ENCODE assay signal across 9 cellular contexts in the genomic region with DNA sequence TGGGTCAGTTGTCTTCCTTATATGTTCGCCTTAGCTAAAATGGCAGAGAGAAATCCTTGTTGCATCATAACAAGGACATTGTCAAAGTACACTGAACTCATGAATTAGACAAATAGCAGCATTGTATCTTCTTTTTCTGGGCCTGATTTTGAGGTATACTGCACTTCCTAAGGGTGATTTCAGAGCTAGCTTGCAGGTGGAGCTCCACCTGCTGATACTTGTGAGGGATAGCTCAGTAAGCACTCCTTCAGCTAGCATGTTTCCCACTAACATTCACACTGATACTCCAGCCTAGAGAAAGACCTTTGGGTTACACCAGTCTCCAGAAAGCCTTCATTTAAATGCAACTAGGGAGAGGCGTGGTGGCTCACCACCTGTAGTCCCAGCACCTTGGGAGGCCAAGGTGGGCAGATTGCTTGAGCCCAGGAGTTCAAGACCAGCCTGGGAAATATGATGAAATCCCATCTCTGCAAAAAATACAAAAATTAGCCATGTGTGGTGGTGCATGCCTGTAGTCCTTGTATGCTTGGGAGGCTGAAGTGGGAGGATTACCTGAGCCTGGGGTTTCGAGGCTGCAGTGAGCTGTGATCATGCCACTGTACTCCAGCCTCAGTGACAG. TPM values are rescaled to one million over a fixed set of nuclear protein-coding genes. Genes with fewer than 3 reads are reported as not detected.
DNase-seq lines count a peak whose midpoint lies in the region; ATAC-seq and TF ChIP-seq lines count a peak whose summit lies in the region.
"Had no signal": no experiment of that assay in that cellular context is flagged by ENCODE, and none has a peak within 500 bp of the region (broad histone marks: within the 10 kb centered on the region; RNA-seq: fewer than 3 reads in every experiment).

No MANE protein-coding gene starts in this region.

- H3K27me3 ChIP-seq in breast epithelium (no peaks in the 10 kb centered on the region), colonic mucosa (no peaks in the 10 kb centered on the region)

- POLR2A ChIA-PET in MCF 10A (lab: Yijun Ruan, JAX): interaction anchor here (0.7 to 1.5 kb wide), 8 partner anchors 20 to 170 kb away, joined by 3 to 7 read pairs (median 4); no protein-coding TSS in a partner anchor

- no peaks in the 10 kb centered on the region for H3K36me3 Mint-ChIP-seq in MCF 10A (ENCODE audit: insufficient read depth, unreplicated experiment)
- H3K36me3 Mint-ChIP-seq in CD14-positive monocyte: no peaks in the 10 kb centered on the region

- peak; percentile 62 for ATAC-seq in stimulated activated naive CD8-positive, alpha-beta T cell treated with anti-CD3 and anti-CD28 coated beads, Interleukin-15, amount 100 ng/mL, for 72 hours
- no peak for ATAC-seq in GM19328 (IDR thresholded peaks at IDR 0.05; ENCODE audit: unreplicated experiment)

- H3K9me3 ChIP-seq in breast epithelium (no peaks in the 10 kb centered on the region), colonic mucosa (no peaks in the 10 kb centered on the region)

- H3K27me3 Mint-ChIP-seq in MCF 10A (ENCODE audit: insufficient read depth, unreplicated experiment): peaks cover 23% of the 10 kb centered on the region
- no peaks in the 10 kb centered on the region for H3K27me3 Mint-ChIP-seq in stimulated activated naive CD8-positive, alpha-beta T cell treated with anti-CD3 and anti-CD28 coated beads, Interleukin-15, amount 100 ng/mL, for 72 hours
- H3K27me3 Mint-ChIP-seq in CD14-positive monocyte (ENCODE audit: low read depth in 3 of 3): peaks cover 0 to 3% (median 0%) of the 10 kb centered on the region in 3 donors

- TF ChIP-seq POLR2A in breast epithelium (IDR thresholded peaks at IDR 0.05): no peak

- H3K27ac Mint-ChIP-seq in MCF 10A (ENCODE audit: low read depth, unreplicated experiment): no peak overlapping the region
- H3K27ac Mint-ChIP-seq in stimulated activated naive CD8-positive, alpha-beta T cell treated with anti-CD3 and anti-CD28 coated beads, Interleukin-15, amount 100 ng/mL, for 72 hours: no peak overlapping the region
- no peak overlapping the region for H3K27ac Mint-ChIP-seq in CD14-positive monocyte

- H3K4me1 Mint-ChIP-seq in MCF 10A (ENCODE audit: insufficient read depth, unreplicated experiment) (no peaks in the 10 kb centered on the region), CD14-positive monocyte (no peaks in the 10 kb centered on the region)
- peaks cover 21% of the 10 kb centered on the region for H3K4me1 Mint-ChIP-seq in stimulated activated naive CD8-positive, alpha-beta T cell treated with anti-CD3 and anti-CD28 coated beads, Interleukin-15, amount 100 ng/mL, for 72 hours

- H3K4me3 Mint-ChIP-seq in MCF 10A (ENCODE audit: unreplicated experiment) (no peak overlapping the region), CD14-positive monocyte (no peak overlapping the region)
- no peak overlapping the region for H3K4me3 Mint-ChIP-seq in stimulated activated naive CD8-positive, alpha-beta T cell treated with anti-CD3 and anti-CD28 coated beads, Interleukin-15, amount 100 ng/mL, for 72 hours

- TF ChIP-seq CTCF in MCF 10A (IDR thresholded peaks at IDR 0.05; ENCODE audit: unreplicated experiment): peak; percentile 41
- no peak for TF ChIP-seq CTCF in breast epithelium (IDR thresholded peaks at IDR 0.05)
- peak; percentile 19 for TF ChIP-seq CTCF in colonic mucosa (IDR thresholded peaks at IDR 0.05)
- TF ChIP-seq CTCF in CD14-positive monocyte (IDR thresholded peaks at IDR 0.05): no peak

- H3K36me3 ChIP-seq in breast epithelium (no peaks in the 10 kb centered on the region), colonic mucosa (no peaks in the 10 kb centered on the region)

- CTCF ChIA-PET in MCF 10A (lab: Yijun Ruan, JAX): interaction anchor here (0.7 to 6.1 kb wide), 27 partner anchors 9 to 191 kb away, joined by 3 to 72 read pairs (median 5); no protein-coding TSS in a partner anchor

- H3K27ac ChIP-seq in breast epithelium (no peak overlapping the region), colonic mucosa (no peak overlapping the region)
- H3K27ac ChIP-seq: GM23248 had no signal

- H3K4me1 ChIP-seq in breast epithelium (no peaks in the 10 kb centered on the region), colonic mucosa (no peaks in the 10 kb centered on the region)

- no TSS peak for BruUV-seq in MCF 10A (replicated peaks; lab: Mats Ljungman, UMichigan)

- H3K4me3 ChIP-seq in breast epithelium (no peak overlapping the region), colonic mucosa (no peak overlapping the region)
- H3K4me3 ChIP-seq: GM23248 had no signal

- peak; percentile 14 for DNase-seq in MCF 10A (ENCODE audit: unreplicated experiment)
- DNase-seq in breast epithelium (ENCODE audit: low spot score in 2 of 2): no peak
- peak; percentile 8 for DNase-seq in NCI-H2196 treated with DMSO at 0.1 percent for 48 hours (lab: John Stamatoyannopoulos, UW; ENCODE audit: unreplicated experiment)
- no peak for DNase-seq in colonic mucosa
- DNase-seq in stimulated activated naive CD8-positive, alpha-beta T cell treated with anti-CD3 and anti-CD28 coated beads, Interleukin-15, amount 100 ng/mL, for 72 hours: no peak
- DNase-seq in CD14-positive monocyte (ENCODE audit: low spot score): no peak
- DNase-seq in NK-92 (lab: John Stamatoyannopoulos, UW; ENCODE audit: unreplicated experiment): no peak
- DNase-seq: GM23248 had no signal

- H3K9ac ChIP-seq in colonic mucosa (ENCODE audit: low read depth in 2 of 2, low read length in 2 of 2): no peak overlapping the region
- H3K9ac ChIP-seq: GM23248 had no signal

- intact Hi-C loops in MCF 10A (cut with micrococcal nuclease): loop anchor here (1.0 kb wide), 2 partner anchors 48 to 171 kb away; no protein-coding TSS in a partner anchor
- intact Hi-C loops in breast epithelium (cut with DNase I; ENCODE audit: low total_unique reads): no loop called here
- intact Hi-C loops in colonic mucosa (cut with DNase I): no loop called here
- intact Hi-C loops in CD14-positive monocyte (cut with micrococcal nuclease): no loop called here

- no peaks in the 10 kb centered on the region for H3K9me3 Mint-ChIP-seq in MCF 10A (ENCODE audit: unreplicated experiment)
- H3K9me3 Mint-ChIP-seq in stimulated activated naive CD8-positive, alpha-beta T cell treated with anti-CD3 and anti-CD28 coated beads, Interleukin-15, amount 100 ng/mL, for 72 hours: peaks cover 0 to under 1% of the 10 kb centered on the region in 2 donors
- peaks cover 0 to 4% (median 0%) of the 10 kb centered on the region in 7 donors for H3K9me3 Mint-ChIP-seq in CD14-positive monocyte

RNA-seq across cellular contexts. Expression of gene JAM3, which starts 29.8 kb away (rescaled TPM):
- total RNA-seq in MCF 10A (2022) (1.6 TPM in 2 replicates), breast epithelium (10 to 100 TPM; 25.0 to 34.5 (median 33.8) TPM), colonic mucosa (10 to 100 TPM in 1 of 2 donors, 1 to 10 TPM in 1; 3.5 to 14.5 TPM)
- polyA plus RNA-seq in CD14-positive monocyte: under 1 TPM; 0.12 to 0.25 TPM

Comparison
In these comparisons a context has a peak if more than half of its experiments do, and no peak if none do; other contexts are left out.
1. DNase-seq: peak in MCF 10A (single experiment) and NCI-H2196 treated with DMSO at 0.1 percent for 48 hours (single experiment); none in breast epithelium (0 of 2), colonic mucosa (single experiment), stimulated activated naive CD8-positive, alpha-beta T cell treated with anti-CD3 and anti-CD28 coated beads, Interleukin-15, amount 100 ng/mL, for 72 hours (0 of 2), CD14-positive monocyte (single experiment) and NK-92 (single experiment).
2. CTCF ChIP-seq: peak in MCF 10A (single experiment) and colonic mucosa (single experiment); none in breast epithelium (0 of 3) and CD14-positive monocyte (single experiment).